ENCODE assay signal across 32 cellular contexts in the genomic region with DNA sequence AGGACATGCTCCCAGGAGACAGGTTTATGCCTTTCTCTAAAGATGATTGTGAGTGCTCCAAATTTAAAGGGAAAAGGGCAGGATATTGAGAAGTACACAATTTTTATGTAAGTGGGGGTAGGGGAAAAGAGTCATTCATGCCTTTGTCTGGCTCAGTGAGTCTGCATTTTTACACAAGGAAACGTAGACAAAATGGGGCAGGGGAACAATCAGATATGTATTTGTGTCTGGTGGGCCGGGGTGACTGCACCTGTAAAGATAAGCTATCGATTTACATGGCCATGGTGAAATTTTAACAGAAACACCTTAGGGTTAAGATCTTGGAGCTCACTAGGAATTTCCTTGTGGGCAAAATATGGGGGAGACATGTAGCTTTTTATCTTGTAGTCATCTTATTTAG.
"Had no signal": no experiment of that assay in that cellular context is flagged by ENCODE, and none has a peak within 500 bp of the region (broad histone marks: within the 10 kb centered on the region; RNA-seq: fewer than 3 reads in every experiment).

No MANE protein-coding gene starts in this region.

- H3K27me3 ChIP-seq: adrenal gland, body of pancreas, esophagus muscularis mucosa, foreskin keratinocyte, gastrocnemius medialis, heart left ventricle had no signal

- H3K36me3 ChIP-seq: adrenal gland, esophagus muscularis mucosa, gastrocnemius medialis, heart left ventricle, WERI-Rb-1 had no signal

- H3K27ac ChIP-seq: adrenal gland, body of pancreas, esophagus muscularis mucosa, foreskin keratinocyte, gastrocnemius medialis, heart left ventricle, WERI-Rb-1 had no signal

- H3K4me3 ChIP-seq: adrenal gland, body of pancreas, esophagus muscularis mucosa, gastrocnemius medialis, heart left ventricle had no signal

- DNase-seq: activated B cell treated with CpG ODN at 0.5 μM for 24 hours; activated CD4-positive, alpha-beta memory T cell treated with anti-CD3 and anti-CD28 coated beads for 36 hours; activated CD4-positive, alpha-beta T cell treated with anti-CD3 and anti-CD28 coated beads for 36 hours; activated CD4-positive, alpha-beta T cell treated with anti-CD3 and anti-CD28 coated beads, Interleukin-2, amount 10 ng/mL, durations not matched to agents 24 days and 14 days; activated CD8-positive, alpha-beta memory T cell treated with anti-CD3 and anti-CD28 coated beads, Interleukin-2, amount 10 ng/mL, durations not matched to agents 7 days and 5 days; activated CD8-positive, alpha-beta memory T cell treated with anti-CD3 and anti-CD28 coated beads, Interleukin-2, amount 50 U/mL, for 4 hours; activated CD8-positive, alpha-beta T cell treated with anti-CD3 and anti-CD28 coated beads, Interleukin-2, amount 10 ng/mL, durations not matched to agents 7 days and 5 days; activated naive CD4-positive, alpha-beta T cell treated with anti-CD3 and anti-CD28 coated beads for 36 hours; activated naive CD8-positive, alpha-beta T cell treated with anti-CD3 and anti-CD28 coated beads for 36 hours; activated naive CD8-positive, alpha-beta T cell treated with anti-CD3 and anti-CD28 coated beads, Interleukin-2, amount 50 U/mL, for 24 hours; activated T-cell treated with anti-CD3 and anti-CD28 coated beads, Interleukin-2, amount 50 U/mL, for 1 hour; activated T-cell treated with anti-CD3 and anti-CD28 coated beads, Interleukin-2, amount 50 U/mL, for 48 hours; adrenal gland; amygdala; aorta; body of pancreas; caudate nucleus; cortex of kidney; dermis blood vessel endothelial cell; effector CD4-positive, alpha-beta T cell; effector memory CD8-positive, alpha-beta T cell; erythroblast; foreskin keratinocyte; gastrocnemius medialis; glutamatergic neuron; heart left ventricle; T-helper 1 cell; T-helper 17 cell; T1000; WERI-Rb-1 had no signal

- H3K9me3 ChIP-seq: adrenal gland, body of pancreas, gastrocnemius medialis had no signal

- ATAC-seq: activated CD4-positive, alpha-beta T cell treated with anti-CD3 and anti-CD28 coated beads for 36 hours; activated CD4-positive, CD25-positive, alpha-beta regulatory T cell treated with anti-CD3 and anti-CD28 coated beads, Interleukin-2, amount 50 U/mL, for 24 hours; activated CD8-positive, alpha-beta memory T cell treated with anti-CD3 and anti-CD28 coated beads, Interleukin-2, amount 10 ng/mL, durations not matched to agents 7 days and 5 days; activated CD8-positive, alpha-beta T cell treated with anti-CD3 and anti-CD28 coated beads, Interleukin-2, amount 10 ng/mL, durations not matched to agents 7 days and 5 days; activated naive CD8-positive, alpha-beta T cell treated with anti-CD3 and anti-CD28 coated beads, Interleukin-2, amount 50 U/mL, for 24 hours; body of pancreas; effector memory CD8-positive, alpha-beta T cell; foreskin keratinocyte; gastrocnemius medialis; T-helper 17 cell had no signal

- H3K4me1 ChIP-seq: adrenal gland, body of pancreas, esophagus muscularis mucosa, foreskin keratinocyte, gastrocnemius medialis, heart left ventricle had no signal
